ENCODE assay signal across 1 cellular context in genomic region chr7:139648941-139649425, GRCh38.
TF ChIP-seq lines count a peak whose summit lies in the region.

No MANE protein-coding gene starts in this region.

TF ChIP-seq in GM12878, 131 proteins besides CTCF, POLR2A, EP300 and RAD21 (continued from another document):
- TF ChIP-seq PRDM15 (CRISPR knock-in tag; IDR thresholded peaks at IDR 0.05): no peak
